ENCODE assay signal across 10 cellular contexts in the genomic region with DNA sequence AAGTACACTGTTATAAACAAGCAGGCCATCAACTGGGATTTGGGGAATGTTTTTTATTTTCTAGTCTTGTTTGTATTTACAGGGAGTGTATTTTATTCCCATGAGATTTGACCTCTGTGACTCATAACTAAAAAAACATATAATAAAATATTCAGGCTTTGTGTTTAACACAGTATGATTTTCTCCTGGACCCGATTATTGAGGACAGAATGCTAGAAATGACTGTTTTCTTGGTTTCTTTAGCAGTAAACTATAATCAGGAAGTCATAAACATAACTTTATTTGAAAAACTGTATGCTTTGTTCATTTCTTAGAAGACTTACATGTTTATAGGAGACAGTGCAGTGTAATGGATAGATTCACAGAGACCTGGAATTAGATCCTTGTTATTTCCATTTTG. TPM values are rescaled to one million over a fixed set of nuclear protein-coding genes. Genes with fewer than 3 reads are reported as not detected.
DNase-seq lines count a peak whose midpoint lies in the region; ATAC-seq and TF ChIP-seq lines count a peak whose summit lies in the region.
"Had no signal": no experiment of that assay in that cellular context is flagged by ENCODE, and none has a peak within 500 bp of the region (broad histone marks: within the 10 kb centered on the region; RNA-seq: fewer than 3 reads in every experiment).

No MANE protein-coding gene starts in this region.

- H3K36me3 ChIP-seq in ES-I3 (ENCODE audit: insufficient read depth, low read length) (0 out of 2 replicates have a peak, but pooled peaks cover 2% of the 10 kb centered on the region), MG63 (peaks cover 34% of the 10 kb centered on the region), duodenal mucosa (ENCODE audit: control insufficient read depth in 1 of 2, insufficient read depth in 2 of 2, low read length in 2 of 2) (peaks cover 13 to 22% of the 10 kb centered on the region in 2 donors), neural progenitor cell (peaks cover 27% of the 10 kb centered on the region)

- no peaks in the 10 kb centered on the region for H3F3A ChIP-seq in neural progenitor cell (ENCODE audit: low read depth)

- H3K27ac ChIP-seq in duodenal mucosa (ENCODE audit: low read depth, low read length) (no peak overlapping the region), neural progenitor cell (no peak overlapping the region)

- ATAC-seq in HG02938 (IDR thresholded peaks at IDR 0.05; ENCODE audit: unreplicated experiment), result no peak
- ATAC-seq in HG03025 (IDR thresholded peaks at IDR 0.05; ENCODE audit: low FRiP score, unreplicated experiment), result no peak

- H3K9ac ChIP-seq in ES-I3 (ENCODE audit: low read depth, low read length) (0 out of 2 replicates have a peak overlapping the region, but pooled peaks have one; percentile 100), duodenal mucosa (ENCODE audit: low read depth in 1 of 2, low read length in 2 of 2) (no peak overlapping the region), neural progenitor cell (peak overlapping the region; percentile 78)

- no peaks in the 10 kb centered on the region for H4K20me1 ChIP-seq in neural progenitor cell (ENCODE audit: low read depth)

- H3K4me1 ChIP-seq in ES-I3 (ENCODE audit: insufficient read depth, low read length) (no peaks in the 10 kb centered on the region), duodenal mucosa (ENCODE audit: control insufficient read depth in 1 of 2, insufficient read depth in 2 of 2, low read length in 2 of 2) (peaks cover 29 to 45% of the 10 kb centered on the region in 2 donors), neural progenitor cell (peaks cover 40% of the 10 kb centered on the region)

- H3K27ac Mint-ChIP-seq in neural progenitor cell, result no peak overlapping the region

- H3K9me3 ChIP-seq in ES-I3 (ENCODE audit: control insufficient read depth, insufficient read depth, low read length) (no peaks in the 10 kb centered on the region; the same call in 1 of the 2 replicates), MG63 (no peaks in the 10 kb centered on the region), duodenal mucosa (ENCODE audit: control insufficient read depth in 1 of 2, low read length in 2 of 2) (peaks cover 0 to 6% of the 10 kb centered on the region in 2 donors), neural progenitor cell (ENCODE audit: low read depth) (no peaks in the 10 kb centered on the region)

- no peak overlapping the region for H2AFZ ChIP-seq in neural progenitor cell (replicated peaks)

- no peak for DNase-seq in MG63
- DNase-seq in neural progenitor cell (ENCODE audit: low spot score), result no peak
- no peak for DNase-seq in HT-29 (ENCODE audit: low spot score)
- DNase-seq in DMS79 treated with DMSO at 0.1 percent for 48 hours (lab: John Stamatoyannopoulos, UW), result no peak
- DNase-seq: activated CD4-positive, CD25-positive, alpha-beta regulatory T cell; NCI-H1105 had no signal

- peak overlapping the region; percentile 93 for H3K4me2 ChIP-seq in neural progenitor cell

- H3K4me3 ChIP-seq in MG63, result peak overlapping the region; percentile 85
- H3K4me3 ChIP-seq in duodenal mucosa (ENCODE audit: low read depth in 1 of 2, low read length in 2 of 2), result peak overlapping the region; percentile 81 to 94
- H3K4me3 ChIP-seq in neural progenitor cell, result peak overlapping the region; percentile 86

- peaks cover 38% of the 10 kb centered on the region for H3K4me1 Mint-ChIP-seq in neural progenitor cell

- H3K79me2 ChIP-seq in neural progenitor cell (ENCODE audit: low read depth), result peaks cover 77% of the 10 kb centered on the region

- TF ChIP-seq CTCF in neural progenitor cell (IDR thresholded peaks at IDR 0.05), result no peak

- peaks cover 31% of the 10 kb centered on the region for H3K36me3 Mint-ChIP-seq in neural progenitor cell

- peak overlapping the region; percentile 96 for H3K4me3 Mint-ChIP-seq in neural progenitor cell

- no peaks in the 10 kb centered on the region for H3K27me3 Mint-ChIP-seq in neural progenitor cell (ENCODE audit: insufficient read depth, low read depth)

- H3K9me3 Mint-ChIP-seq in neural progenitor cell, result no peaks in the 10 kb centered on the region

- no peaks in the 10 kb centered on the region for H3K27me3 ChIP-seq in MG63
- no peaks in the 10 kb centered on the region for H3K27me3 ChIP-seq in duodenal mucosa (ENCODE audit: control insufficient read depth in 1 of 2, insufficient read depth in 2 of 2, low read length in 2 of 2)
- no peaks in the 10 kb centered on the region for H3K27me3 ChIP-seq in neural progenitor cell

RNA-seq across cellular contexts. Expression of a gene that starts 2.1 kb away (rescaled TPM):
- 7.9 and 19.4 TPM in 2 replicates for total RNA-seq in MG63 (2014; rRNA removed; shearing (Covaris generic); ENCODE audit: low replicate concordance)
- total RNA-seq in neural progenitor cell (ENCODE audit: low replicate concordance), result 38.0 and 47.6 TPM in 2 replicates
- total RNA-seq in HT-29 (2014; rRNA removed; shearing (Covaris generic)), result 23.3 and 29.1 TPM in 2 replicates

RNA-seq across cellular contexts. Expression of a gene that starts 2.7 kb away (rescaled TPM):
- total RNA-seq in MG63 (2014; rRNA removed; shearing (Covaris generic); ENCODE audit: low replicate concordance), result 7.4 and 10.2 TPM in 2 replicates
- 24.0 and 35.9 TPM in 2 replicates for total RNA-seq in neural progenitor cell (ENCODE audit: low replicate concordance)
- 5.1 and 5.7 TPM in 2 replicates for total RNA-seq in HT-29 (2014; rRNA removed; shearing (Covaris generic))

Comparison
In these comparisons a context has a peak if more than half of its experiments do, and no peak if none do; other contexts are left out.
1. H3K9ac ChIP-seq: peak in ES-I3 (single experiment) and neural progenitor cell (single experiment); none in duodenal mucosa (0 of 2).
2. Peak in every context shown above with its lines, with median percentiles within 50 percentile points of each other: H3K4me3 ChIP-seq.